In the genomic region with DNA sequence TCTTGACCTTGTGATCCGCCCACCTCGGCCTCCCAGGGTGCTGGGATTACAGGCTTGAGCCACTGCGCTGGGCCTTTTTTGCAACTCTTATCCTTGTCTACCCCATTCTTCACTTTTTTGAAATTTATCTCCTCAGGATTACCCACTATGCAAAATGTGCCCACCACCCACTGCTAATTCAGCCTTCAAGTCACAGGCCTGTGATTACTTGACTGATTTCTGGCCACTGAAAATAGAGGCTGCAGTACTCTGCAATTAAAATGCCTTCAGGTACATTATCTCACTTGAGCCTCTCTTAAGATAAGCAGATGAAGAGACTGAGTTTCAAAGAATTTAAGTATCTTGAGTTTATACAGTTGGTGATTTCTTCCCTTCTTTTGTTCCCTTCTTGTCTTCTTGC, we compare ENCODE assay signal across 20 cellular contexts.
"Had no signal": no experiment of that assay in that cellular context is flagged by ENCODE, and none has a peak within 500 bp of the region (broad histone marks: within the 10 kb centered on the region; RNA-seq: fewer than 3 reads in every experiment).

No MANE protein-coding gene starts in this region.

- H3K27ac ChIP-seq: right atrium auricular region, upper lobe of right lung had no signal

- H3K9me3 ChIP-seq: gastroesophageal sphincter, right atrium auricular region, testis, upper lobe of right lung had no signal

- H3K9me3 Mint-ChIP-seq: activated naive CD4-positive, alpha-beta T cell treated with anti-CD3 and anti-CD28 coated beads, Interleukin-2, amount 50 U/mL, for 24 hours; activated T-helper 2 cell treated with anti-CD3 and anti-CD28 coated beads, Interferon-gamma antibody, Interleukin-2, Interleukin-4, amounts not matched to agents 10 μg/mL and 5 μg/mL and 100 μg/mL, durations not matched to agents 14 hours and 24 hours and 36 hours had no signal

- H3K36me3 Mint-ChIP-seq: activated CD8-positive, alpha-beta memory T cell treated with anti-CD3 and anti-CD28 coated beads, Interleukin-2, amount 10 ng/mL, durations not matched to agents 7 days and 5 days; activated naive CD4-positive, alpha-beta T cell treated with anti-CD3 and anti-CD28 coated beads, Interleukin-2, amount 50 U/mL, for 24 hours; naive thymus-derived CD4-positive, alpha-beta T cell had no signal

- H3K27me3 Mint-ChIP-seq: activated CD4-positive, alpha-beta T cell treated with anti-CD3 and anti-CD28 coated beads for 36 hours; activated CD8-positive, alpha-beta memory T cell treated with anti-CD3 and anti-CD28 coated beads, Interleukin-2, amount 10 ng/mL, durations not matched to agents 7 days and 5 days; activated naive CD4-positive, alpha-beta T cell treated with anti-CD3 and anti-CD28 coated beads, Interleukin-2, amount 50 U/mL, for 24 hours; naive thymus-derived CD4-positive, alpha-beta T cell had no signal

- H2AFZ ChIP-seq: hepatocyte had no signal

- H3K36me3 ChIP-seq: gastroesophageal sphincter, right atrium auricular region, upper lobe of right lung had no signal

- H3K27me3 ChIP-seq: gastroesophageal sphincter, hepatocyte, right atrium auricular region, testis, upper lobe of right lung had no signal

- H3K4me3 ChIP-seq: gastroesophageal sphincter, hepatocyte, right atrium auricular region, smooth muscle cell, testis, upper lobe of right lung had no signal

- ATAC-seq: activated CD4-positive, alpha-beta T cell treated with anti-CD3 and anti-CD28 coated beads for 36 hours; activated CD8-positive, alpha-beta memory T cell treated with anti-CD3 and anti-CD28 coated beads, Interleukin-2, amount 10 ng/mL, durations not matched to agents 7 days and 5 days; gastroesophageal sphincter; left cardiac atrium; naive thymus-derived CD4-positive, alpha-beta T cell; upper lobe of right lung had no signal

- H3K27ac Mint-ChIP-seq: activated CD4-positive, alpha-beta T cell treated with anti-CD3 and anti-CD28 coated beads for 36 hours; activated CD8-positive, alpha-beta memory T cell treated with anti-CD3 and anti-CD28 coated beads, Interleukin-2, amount 10 ng/mL, durations not matched to agents 7 days and 5 days; activated naive CD4-positive, alpha-beta T cell treated with anti-CD3 and anti-CD28 coated beads, Interleukin-2, amount 50 U/mL, for 24 hours; activated T-helper 2 cell treated with anti-CD3 and anti-CD28 coated beads, Interferon-gamma antibody, Interleukin-2, Interleukin-4, amounts not matched to agents 10 μg/mL and 5 μg/mL and 100 μg/mL, durations not matched to agents 14 hours and 24 hours and 36 hours had no signal

- DNase-seq: activated CD4-positive, alpha-beta T cell treated with anti-CD3 and anti-CD28 coated beads for 36 hours; activated CD4-positive, CD25-positive, alpha-beta regulatory T cell; activated CD8-positive, alpha-beta memory T cell treated with anti-CD3 and anti-CD28 coated beads, Interleukin-2, amount 10 ng/mL, durations not matched to agents 7 days and 5 days; activated CD8-positive, alpha-beta T cell treated with anti-CD3 and anti-CD28 coated beads, Interleukin-2, amount 10 ng/mL, durations not matched to agents 7 days and 5 days; activated T-cell treated with anti-CD3 and anti-CD28 coated beads, Interleukin-2, amount 50 U/mL, for 48 hours; effector CD8-positive, alpha-beta T cell; erythroblast; left cardiac atrium; midbrain; naive thymus-derived CD4-positive, alpha-beta T cell; stimulated activated CD4-positive, alpha-beta T cell treated with anti-CD3 and anti-CD28 coated beads, Interleukin-1b, Interleukin-23, amount 100 ng/mL, for 48 hours; stimulated activated naive CD4-positive, alpha-beta T cell treated with Interleukin-2 at 50 U/mL for 16 hours; testis; upper lobe of right lung had no signal

- H3K79me2 ChIP-seq: hepatocyte had no signal

- H3K4me3 Mint-ChIP-seq: activated CD4-positive, alpha-beta T cell treated with anti-CD3 and anti-CD28 coated beads for 36 hours; activated CD8-positive, alpha-beta memory T cell treated with anti-CD3 and anti-CD28 coated beads, Interleukin-2, amount 10 ng/mL, durations not matched to agents 7 days and 5 days; activated CD8-positive, alpha-beta T cell treated with anti-CD3 and anti-CD28 coated beads, Interleukin-2, amount 10 ng/mL, durations not matched to agents 7 days and 5 days; activated naive CD4-positive, alpha-beta T cell treated with anti-CD3 and anti-CD28 coated beads, Interleukin-2, amount 50 U/mL, for 24 hours; naive thymus-derived CD4-positive, alpha-beta T cell had no signal
